8 cellular contexts compared by ENCODE assay signal in the genomic region with DNA sequence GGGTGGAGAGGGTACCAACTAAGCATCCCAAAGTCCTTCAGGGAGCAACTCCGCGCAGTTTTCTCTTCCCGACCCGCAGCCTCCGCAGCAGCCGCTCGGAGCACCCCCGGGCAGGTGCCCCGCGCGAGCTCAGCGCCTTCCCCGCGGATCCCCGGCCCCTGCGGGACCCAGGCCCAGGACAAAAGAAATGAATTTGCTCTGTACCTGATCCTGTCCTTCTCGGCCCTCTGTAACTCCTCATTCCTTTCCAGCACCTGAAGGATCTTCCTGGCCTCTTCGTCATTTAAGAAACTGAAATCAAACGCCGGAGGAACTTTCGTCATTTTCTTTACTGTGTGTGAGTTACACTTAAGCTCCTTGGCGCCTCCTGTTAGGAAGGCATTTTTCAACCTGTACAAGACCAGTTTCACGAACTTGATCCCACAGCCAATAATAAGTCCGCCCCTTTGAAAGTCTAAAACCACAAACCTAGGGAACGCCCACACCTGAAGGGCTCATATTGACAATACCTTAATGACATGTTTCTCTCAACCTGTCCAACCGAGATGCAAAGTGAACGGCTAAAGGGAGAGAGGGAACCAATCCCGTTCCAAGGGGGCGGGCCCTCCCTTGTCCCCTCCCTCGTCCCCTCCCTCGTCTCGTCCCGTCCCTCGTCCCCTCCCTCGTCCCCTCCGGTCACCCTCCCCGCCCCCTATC. TPM values are rescaled to one million over a fixed set of nuclear protein-coding genes. Genes with fewer than 3 reads are reported as not detected.
DNase-seq lines count a peak whose midpoint lies in the region; ATAC-seq, FAIRE-seq and TF ChIP-seq lines count a peak whose summit lies in the region.

A gene with protein sequence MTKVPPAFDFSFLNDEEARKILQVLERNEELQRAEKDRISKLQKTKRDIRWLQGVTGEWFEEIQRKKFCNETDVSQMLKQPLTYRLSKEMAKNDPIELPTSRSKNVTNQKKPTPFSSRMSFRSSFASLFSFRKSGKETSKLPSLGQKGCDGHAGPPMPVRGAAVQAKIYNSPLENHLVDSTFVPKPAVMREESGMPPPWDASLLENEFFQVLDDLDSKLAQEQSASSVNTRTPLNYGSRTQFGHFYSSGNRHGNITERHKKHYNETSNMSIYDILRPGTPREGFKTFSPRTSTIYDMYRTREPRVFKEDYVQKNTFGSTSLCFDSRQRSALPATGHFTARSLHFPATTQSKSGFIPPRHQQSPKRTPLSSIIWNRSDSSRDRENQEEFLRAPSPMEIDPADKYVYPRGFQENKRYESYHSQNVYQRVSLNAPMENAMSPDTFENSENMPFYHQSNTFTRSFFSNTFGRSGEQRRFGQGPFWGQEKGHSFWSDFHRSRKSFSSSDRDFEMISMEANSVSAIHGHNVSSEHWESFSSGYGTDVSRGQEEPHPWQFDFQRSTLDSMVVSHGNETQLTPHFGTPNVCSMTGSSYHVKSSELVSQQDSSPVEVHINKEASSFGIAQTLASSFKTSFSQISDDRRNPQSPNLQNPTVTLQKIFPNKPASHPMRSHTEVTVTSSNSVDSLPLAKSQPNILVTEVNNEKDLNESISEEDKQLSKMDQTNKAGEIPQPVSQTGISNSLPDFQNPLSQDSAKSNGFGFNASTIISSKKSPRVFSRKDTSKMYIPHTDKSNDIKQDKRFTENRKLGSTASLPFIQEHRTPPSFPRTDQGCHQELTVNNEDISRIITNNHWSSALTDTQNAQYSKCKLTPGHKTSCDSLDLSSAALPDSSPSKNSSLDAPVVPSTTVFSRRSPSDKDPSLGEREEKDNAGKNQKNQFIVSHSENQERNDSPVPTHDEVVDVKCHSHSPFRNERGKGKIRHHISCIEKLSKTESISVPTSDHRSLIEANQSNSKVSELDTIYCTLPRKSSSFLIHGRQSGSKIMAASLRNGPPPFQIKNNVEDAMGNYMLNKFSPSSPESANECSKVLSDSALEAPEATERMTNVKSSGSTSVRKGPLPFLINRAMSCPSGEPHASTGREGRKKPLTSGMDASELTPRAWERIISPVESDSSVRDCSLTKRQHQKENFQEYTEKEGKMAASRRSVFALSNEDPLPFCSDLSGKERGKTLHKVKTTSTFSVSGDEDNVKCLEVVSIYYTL (N-terminal part only) (minus strand): TSS at position 555 of the 696 bp plus-strand sequence. CDS start 232 bp downstream, at position 323.

- H3K27ac ChIP-seq in fibroblast of lung (ENCODE audit: insufficient read depth, low read length): no peak within 1 kb of the TSS

- peaks cover 29% of the 10 kb centered on the region for H3K27me3 Mint-ChIP-seq in activated T-helper 1 cell treated with anti-CD3 and anti-CD28 coated beads, Interleukin-12 subunit alpha, Interleukin-12 subunit beta, Interleukin-2, Interleukin-4 antibody, amounts not matched to agents 30 ng/mL and 10 ng/mL and 1 ng/mL, durations not matched to agents 14 hours and 24 hours and 36 hours (ENCODE audit: insufficient read depth)

- FAIRE-seq in RCC 7860 (lab: Jason Lieb, UNC): peak; percentile 76

- H3K79me2 ChIP-seq in fibroblast of lung (ENCODE audit: control insufficient read depth, insufficient read depth, low read length): no peaks in the 10 kb centered on the region

- H3K36me3 Mint-ChIP-seq in activated T-helper 1 cell treated with anti-CD3 and anti-CD28 coated beads, Interleukin-12 subunit alpha, Interleukin-12 subunit beta, Interleukin-2, Interleukin-4 antibody, amounts not matched to agents 30 ng/mL and 10 ng/mL and 1 ng/mL, durations not matched to agents 14 hours and 24 hours and 36 hours (ENCODE audit: low read depth): no peaks in the 10 kb centered on the region

- H3K4me1 Mint-ChIP-seq in activated T-helper 1 cell treated with anti-CD3 and anti-CD28 coated beads, Interleukin-12 subunit alpha, Interleukin-12 subunit beta, Interleukin-2, Interleukin-4 antibody, amounts not matched to agents 30 ng/mL and 10 ng/mL and 1 ng/mL, durations not matched to agents 14 hours and 24 hours and 36 hours (ENCODE audit: low read depth): peaks cover 23% of the 10 kb centered on the region

- no peaks in the 10 kb centered on the region for H3K27me3 ChIP-seq in fibroblast of lung (ENCODE audit: control insufficient read depth, insufficient read depth, low read length)

- peak; percentile 96 for ATAC-seq in GM21786 (IDR thresholded peaks at IDR 0.05; ENCODE audit: unreplicated experiment)

- H3K9me3 ChIP-seq in fibroblast of lung (ENCODE audit: control insufficient read depth, insufficient read depth, low read depth, low read length): no peaks in the 10 kb centered on the region

- peak within 1 kb of the TSS; percentile 75 for H3K27ac Mint-ChIP-seq in activated T-helper 1 cell treated with anti-CD3 and anti-CD28 coated beads, Interleukin-12 subunit alpha, Interleukin-12 subunit beta, Interleukin-2, Interleukin-4 antibody, amounts not matched to agents 30 ng/mL and 10 ng/mL and 1 ng/mL, durations not matched to agents 14 hours and 24 hours and 36 hours

- no peaks in the 10 kb centered on the region for H3K36me3 ChIP-seq in fibroblast of lung (ENCODE audit: control insufficient read depth, insufficient read depth, low read length)

- H3K9me3 Mint-ChIP-seq in activated T-helper 1 cell treated with anti-CD3 and anti-CD28 coated beads, Interleukin-12 subunit alpha, Interleukin-12 subunit beta, Interleukin-2, Interleukin-4 antibody, amounts not matched to agents 30 ng/mL and 10 ng/mL and 1 ng/mL, durations not matched to agents 14 hours and 24 hours and 36 hours: no peaks in the 10 kb centered on the region

- peak; percentile 99 for DNase-seq in DMS53 (lab: John Stamatoyannopoulos, UW)
- DNase-seq in KG1 (lab: John Stamatoyannopoulos, UW): peak; percentile 53
- peak; percentile 81 for DNase-seq in RCC 7860 (ENCODE audit: low spot score)
- DNase-seq in activated T-helper 1 cell treated with anti-CD3 and anti-CD28 coated beads, Interleukin-12 subunit alpha, Interleukin-12 subunit beta, Interleukin-2, Interleukin-4 antibody, amounts not matched to agents 30 ng/mL and 10 ng/mL and 1 ng/mL, durations not matched to agents 14 hours and 24 hours and 36 hours (ENCODE audit: low spot score): peak; percentile 76
- peak; percentile 61 to 65 for DNase-seq in fibroblast of lung (ENCODE audit: low read depth in 2 of 2)
- DNase-seq in myocyte (ENCODE audit: low read depth): peak; percentile 86
- DNase-seq in stimulated activated CD8-positive, alpha-beta memory T cell treated with anti-CD3 and anti-CD28 coated beads, Interleukin-7, amount 100 ng/mL, for 4 hours (ENCODE audit: low read depth in 2 of 2): peak; percentile 80 to 81

- peak within 1 kb of the TSS; percentile 83 for H3K4me2 ChIP-seq in fibroblast of lung (ENCODE audit: extremely low read depth, insufficient read depth, low read length)

- H3K4me3 ChIP-seq in fibroblast of lung (replicated peaks in 1 of 4; ENCODE audit: control extremely low read depth in 1 of 4, insufficient read depth in 1 of 4, low read depth in 3 of 4, low read length in 4 of 4): peak within 1 kb of the TSS; percentile 75 to 89 (median 78)

- H2AFZ ChIP-seq in fibroblast of lung (ENCODE audit: low read length): peak within 1 kb of the TSS; percentile 82

- TF ChIP-seq CTCF in fibroblast of lung (conservative IDR thresholded peaks at IDR 0.05 in 1 of 2, IDR thresholded peaks at IDR 0.05 in 1 of 2; ENCODE audit: low read depth in 1 of 2, low read length in 2 of 2): no peak

- H4K20me1 ChIP-seq in fibroblast of lung (ENCODE audit: control insufficient read depth, extremely low read depth, insufficient read depth, low read length): no peaks in the 10 kb centered on the region

- peak within 1 kb of the TSS; percentile 89 for H3K4me3 Mint-ChIP-seq in activated T-helper 1 cell treated with anti-CD3 and anti-CD28 coated beads, Interleukin-12 subunit alpha, Interleukin-12 subunit beta, Interleukin-2, Interleukin-4 antibody, amounts not matched to agents 30 ng/mL and 10 ng/mL and 1 ng/mL, durations not matched to agents 14 hours and 24 hours and 36 hours

- intact Hi-C loops in activated T-helper 1 cell treated with anti-CD3 and anti-CD28 coated beads, Interleukin-12 subunit alpha, Interleukin-12 subunit beta, Interleukin-2, Interleukin-4 antibody, amounts not matched to agents 30 ng/mL and 10 ng/mL and 1 ng/mL, durations not matched to agents 14 hours and 24 hours and 36 hours (cut with micrococcal nuclease): loop anchor here (1.0 to 2.0 kb wide), 10 partner anchors 28 to 1028 kb away; partner anchors contain the start of genes ALKBH8, ATM, C11orf65 and CUL5

- no peak within 1 kb of the TSS for H3K9ac ChIP-seq in fibroblast of lung (ENCODE audit: insufficient read depth, low read length)

- H3K4me1 ChIP-seq in fibroblast of lung (ENCODE audit: control insufficient read depth, extremely low read depth, insufficient read depth, low read length): peaks cover 3% of the 10 kb centered on the region

RNA-seq across cellular contexts. Expression of the gene that starts here (rescaled TPM):
- 0.56 and 0.65 TPM in 2 replicates for total RNA-seq in activated T-helper 1 cell treated with anti-CD3 and anti-CD28 coated beads, Interleukin-12 subunit alpha, Interleukin-12 subunit beta, Interleukin-2, Interleukin-4 antibody, amounts not matched to agents 30 ng/mL and 10 ng/mL and 1 ng/mL, durations not matched to agents 14 hours and 24 hours and 36 hours
- total RNA-seq in fibroblast of lung: 1.8 and 11.2 TPM in 2 replicates
- polyA plus RNA-seq in fibroblast of lung: 2.9 and 3.4 TPM in 2 replicates
- 0.83 and 0.96 TPM in 2 replicates for polyA plus RNA-seq in fibroblast of lung (2012)
- 2.1 and 3.6 TPM in 2 replicates for polyA minus RNA-seq in fibroblast of lung (ENCODE audit: low replicate concordance)
- 1.3 and 1.5 TPM in 2 replicates for total RNA-seq in myocyte
- polyA plus RNA-seq in myocyte (2012): 1.2 TPM

Comparison
In these comparisons a context has a peak if more than half of its experiments do, and no peak if none do; other contexts are left out.
1. Peak in DNase-seq in activated T-helper 1 cell treated with anti-CD3 and anti-CD28 coated beads, Interleukin-12 subunit alpha, Interleukin-12 subunit beta, Interleukin-2, Interleukin-4 antibody, amounts not matched to agents 30 ng/mL and 10 ng/mL and 1 ng/mL, durations not matched to agents 14 hours and 24 hours and 36 hours; RNA of the gene not detected or under 1 TPM.